In the genomic region with DNA sequence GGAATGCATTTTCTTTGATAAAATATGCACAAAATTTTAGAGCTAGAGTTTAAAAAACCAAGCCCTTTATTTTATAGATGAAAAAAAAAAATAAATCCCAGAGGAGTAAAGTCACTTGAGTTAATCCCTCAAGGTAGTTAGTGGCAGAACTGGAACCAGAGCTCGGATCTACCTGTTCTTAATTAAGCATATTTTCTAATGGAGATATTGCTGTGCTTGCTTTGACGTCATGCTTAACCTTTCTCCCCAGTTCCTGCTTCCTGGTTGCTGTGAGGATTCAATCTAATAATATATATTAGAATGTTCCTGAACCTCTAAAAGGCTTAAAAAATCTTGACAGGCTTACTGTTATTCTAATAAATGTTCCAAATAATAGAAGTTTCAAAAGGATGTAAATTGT, we compare ENCODE assay signal across 23 cellular contexts.
DNase-seq lines count a peak whose midpoint lies in the region; ATAC-seq and TF ChIP-seq lines count a peak whose summit lies in the region.
"Had no signal": no experiment of that assay in that cellular context is flagged by ENCODE, and none has a peak within 500 bp of the region (broad histone marks: within the 10 kb centered on the region; RNA-seq: fewer than 3 reads in every experiment).

No MANE protein-coding gene starts in this region.

- H2AFZ ChIP-seq in GM23248 = 0 out of 2 replicates have a peak overlapping the region, but pooled peaks have one; percentile 31

- no peak overlapping the region for H3K9ac ChIP-seq in GM23248
- H3K9ac ChIP-seq: BLaER1 had no signal

- ATAC-seq in esophagus mucosa (peak; percentile 70), GM19395 (IDR thresholded peaks at IDR 0.05; ENCODE audit: unreplicated experiment) (no peak)
- ATAC-seq: A549, GM12878 had no signal

- no peaks in the 10 kb centered on the region for H3K36me3 ChIP-seq in GM23248 (ENCODE audit: low read depth)
- H3K36me3 ChIP-seq: BE2C, BLaER1 had no signal

- H3K27me3 Mint-ChIP-seq in neural crest cell (ENCODE audit: low read depth) = no peaks in the 10 kb centered on the region
- H3K27me3 Mint-ChIP-seq: CD4-positive, alpha-beta memory T cell had no signal

- H4K20me1 ChIP-seq in GM23248 (ENCODE audit: insufficient read depth) = no peaks in the 10 kb centered on the region
- H4K20me1 ChIP-seq: BLaER1 had no signal

- no peaks in the 10 kb centered on the region for H3K79me2 ChIP-seq in GM23248 (ENCODE audit: insufficient read depth)

- no peaks in the 10 kb centered on the region for H3K27me3 ChIP-seq in GM23248 (replicated peaks; ENCODE audit: insufficient read depth)
- H3K27me3 ChIP-seq: BE2C, BLaER1 had no signal

- no peak for TF ChIP-seq CTCF in neural crest cell (conservative IDR thresholded peaks at IDR 0.05)

- H3K9me2 ChIP-seq in GM23248 (ENCODE audit: insufficient read depth) = no peaks in the 10 kb centered on the region

- no peak overlapping the region for H3K4me3 ChIP-seq in GM23248
- H3K4me3 ChIP-seq: A549, BLaER1, GM12878 had no signal

- H3K4me1 Mint-ChIP-seq in neural crest cell = peaks cover 13% of the 10 kb centered on the region
- H3K4me1 Mint-ChIP-seq: CD14-positive monocyte; CD8-positive, alpha-beta memory T cell had no signal

- no peak overlapping the region for H3K4me2 ChIP-seq in GM23248 (ENCODE audit: unreplicated experiment)
- H3K4me2 ChIP-seq: A549, BLaER1 had no signal

- H3K36me3 Mint-ChIP-seq in neural crest cell (ENCODE audit: low read depth) = no peaks in the 10 kb centered on the region
- H3K36me3 Mint-ChIP-seq: CD14-positive monocyte; CD4-positive, CD25-positive, alpha-beta regulatory T cell; CD8-positive, alpha-beta memory T cell had no signal

- no peak overlapping the region for H3K4me3 Mint-ChIP-seq in neural crest cell
- H3K4me3 Mint-ChIP-seq: CD14-positive monocyte; CD4-positive, alpha-beta memory T cell; CD4-positive, CD25-positive, alpha-beta regulatory T cell; CD8-positive, alpha-beta memory T cell had no signal

- H3F3A ChIP-seq in GM23248 (ENCODE audit: insufficient read depth) = no peaks in the 10 kb centered on the region

- H3K27ac Mint-ChIP-seq in neural crest cell (ENCODE audit: unreplicated experiment) = peak overlapping the region; percentile 6
- H3K27ac Mint-ChIP-seq: CD14-positive monocyte; CD4-positive, alpha-beta memory T cell; CD4-positive, CD25-positive, alpha-beta regulatory T cell; CD8-positive, alpha-beta memory T cell had no signal

- H3K4me1 ChIP-seq in GM23248 (ENCODE audit: insufficient read depth) = 0 out of 2 replicates have a peak, but pooled peaks cover 2% of the 10 kb centered on the region
- H3K4me1 ChIP-seq: A549, BE2C had no signal

- H3K9me3 ChIP-seq in GM23248 (ENCODE audit: low read depth) = no peaks in the 10 kb centered on the region
- H3K9me3 ChIP-seq: A549, BE2C, BLaER1 had no signal

- no peak overlapping the region for H3K27ac ChIP-seq in GM23248
- H3K27ac ChIP-seq: 22Rv1, A549, BLaER1 had no signal

- in situ Hi-C loops in GM23248 (cut with MboI) = no loop called here

- H3K9me3 Mint-ChIP-seq in neural crest cell = no peaks in the 10 kb centered on the region

- WGBS in GM23248 (ENCODE audit: low coverage in 1 of 2, low lambda C conversion rate in 2 of 2, missing lambda C conversion rate in 2 of 2), 2 experiments = 52 to 56% methylated on average over 2 of the region's 2 CpGs

- DNase-seq in GM23248 (no peak), neural crest cell (ENCODE audit: low read depth, low spot score) (no peak), AG20443 (ENCODE audit: low spot score) (no peak)
- DNase-seq: BE2C; C1 segment of cervical spinal cord; CD4-positive, alpha-beta memory T cell; CD4-positive, CD25-positive, alpha-beta regulatory T cell; CD8-positive, alpha-beta memory T cell; COR-L47; DMS 273 treated with DMSO at 0.1 percent for 48 hours; DMS153; DMS53; DMS79; DND-41; EL; GDM1 had no signal
